29 cellular contexts compared by ENCODE assay signal in genomic region chr19:47263169-47263560, GRCh38. TPM values are rescaled to one million over a fixed set of nuclear protein-coding genes. Genes with fewer than 3 reads are reported as not detected.
"Had no signal": no experiment of that assay in that cellular context is flagged by ENCODE, and none has a peak within 500 bp of the region (broad histone marks: within the 10 kb centered on the region; RNA-seq: fewer than 3 reads in every experiment).

No MANE protein-coding gene starts in this region.

- H3K9me3 Mint-ChIP-seq: activated naive CD8-positive, alpha-beta T cell treated with anti-CD3 and anti-CD28 coated beads, Interleukin-2, amount 10 ng/mL, durations not matched to agents 7 days and 5 days; activated T-cell treated with anti-CD3 and anti-CD28 coated beads, Interleukin-2, amount 50 U/mL, for 4 hours; natural killer cell treated with Interleukin-12 subunit alpha and Interleukin-12 subunit beta and Interleukin-15 and Interleukin-18, amount 100 ng/mL, for 72 hours; stimulated activated effector memory CD8-positive, alpha-beta T cell treated with anti-CD3 and anti-CD28 coated beads, Interleukin-12 subunit alpha, Interleukin-12 subunit beta, amount 100 ng/mL, for 72 hours; T-helper 2 cell treated with Interferon-gamma antibody and Interleukin-4, amounts not matched to agents 5 μg/mL and 100 μg/mL, for 36 hours had no signal

- H3K4me3 Mint-ChIP-seq: activated naive CD8-positive, alpha-beta T cell treated with anti-CD3 and anti-CD28 coated beads, Interleukin-2, amount 10 ng/mL, durations not matched to agents 7 days and 5 days; activated T-cell treated with anti-CD3 and anti-CD28 coated beads, Interleukin-2, amount 50 U/mL, for 4 hours; natural killer cell treated with Interleukin-12 subunit alpha and Interleukin-12 subunit beta and Interleukin-15 and Interleukin-18, amount 100 ng/mL, for 72 hours; stimulated activated effector memory CD8-positive, alpha-beta T cell treated with anti-CD3 and anti-CD28 coated beads, Interleukin-12 subunit alpha, Interleukin-12 subunit beta, amount 100 ng/mL, for 72 hours; T-helper 2 cell treated with Interferon-gamma antibody and Interleukin-4, amounts not matched to agents 5 μg/mL and 100 μg/mL, for 36 hours had no signal

- H3K27ac ChIP-seq: coronary artery, esophagus squamous epithelium, gastrocnemius medialis, left ventricle myocardium inferior, right lobe of liver, skin epidermis, WERI-Rb-1 had no signal

- H3K27ac Mint-ChIP-seq: activated naive CD8-positive, alpha-beta T cell treated with anti-CD3 and anti-CD28 coated beads, Interleukin-2, amount 10 ng/mL, durations not matched to agents 7 days and 5 days had no signal

- H3K4me3 ChIP-seq: coronary artery, esophagus squamous epithelium, gastrocnemius medialis, left ventricle myocardium inferior, right lobe of liver, skin epidermis, transverse colon had no signal

- H3K27me3 Mint-ChIP-seq: activated naive CD8-positive, alpha-beta T cell treated with anti-CD3 and anti-CD28 coated beads, Interleukin-2, amount 10 ng/mL, durations not matched to agents 7 days and 5 days; natural killer cell treated with Interleukin-12 subunit alpha and Interleukin-12 subunit beta and Interleukin-15 and Interleukin-18, amount 100 ng/mL, for 72 hours had no signal

- H3K27me3 ChIP-seq: esophagus squamous epithelium, gastrocnemius medialis, right lobe of liver, transverse colon had no signal

- DNase-seq: activated CD4-positive, alpha-beta T cell treated with anti-CD3 and anti-CD28 coated beads for 1 hour; activated CD4-positive, alpha-beta T cell treated with anti-CD3 and anti-CD28 coated beads, Interleukin-2, amount 50 U/mL, for 4 hours; activated CD8-positive, alpha-beta memory T cell treated with anti-CD3 and anti-CD28 coated beads for 24 hours; activated CD8-positive, alpha-beta memory T cell treated with anti-CD3 and anti-CD28 coated beads, Interleukin-2, amount 50 U/mL, for 4 hours; activated naive CD4-positive, alpha-beta T cell treated with Interleukin-2 at 50 U/mL for 16 hours; activated naive CD8-positive, alpha-beta T cell treated with anti-CD3 and anti-CD28 coated beads, Interleukin-2, amount 10 ng/mL, durations not matched to agents 7 days and 5 days; activated T-cell treated with anti-CD3 and anti-CD28 coated beads, Interleukin-2, amount 50 U/mL, for 4 hours; amniotic stem cell; cerebellar nuclear complex; esophagus squamous epithelium; gastrocnemius medialis; hippocampal formation; kidney glomerular epithelial cell; left ventricle myocardium inferior; midbrain; nucleus accumbens; posterior cingulate gyrus; right lobe of liver; stimulated activated CD4-positive, alpha-beta T cell treated with anti-CD3 and anti-CD28 coated beads, Interleukin-2, amount 100 ng/mL, for 24 hours; transverse colon; WERI-Rb-1 had no signal

- ATAC-seq: activated T-cell treated with anti-CD3 and anti-CD28 coated beads, Interleukin-2, amount 50 U/mL, for 4 hours; gastrocnemius medialis; right lobe of liver had no signal

- FAIRE-seq: TTC549, urothelium cell line had no signal

- H3K9me3 ChIP-seq: esophagus squamous epithelium, gastrocnemius medialis, left ventricle myocardium inferior, right lobe of liver, transverse colon had no signal

RNA-seq across cellular contexts. Expression of gene C5AR1, which starts 46.5 kb away (rescaled TPM):
- total RNA-seq: lung microvascular endothelial cell had no signal
